ENCODE assay signal across 15 cellular contexts in genomic region chr1:205527931-205528330, GRCh38. TPM values are rescaled to one million over a fixed set of nuclear protein-coding genes. Genes with fewer than 3 reads are reported as not detected.
A peak's percentile ranks its signal among the peaks of the same experiment; 100 is the strongest.
DNase-seq lines count a peak whose midpoint lies in the region; ATAC-seq and TF ChIP-seq lines count a peak whose summit lies in the region.
"Had no signal": no experiment of that assay in that cellular context is flagged by ENCODE, and none has a peak within 500 bp of the region (broad histone marks: within the 10 kb centered on the region; RNA-seq: fewer than 3 reads in every experiment).

No MANE protein-coding gene starts in this region.

- H3K4me3 Mint-ChIP-seq in T-helper 17 cell = no peak overlapping the region
- H3K4me3 Mint-ChIP-seq: CD8-positive, alpha-beta T cell; GM23338 had no signal

- H3K27ac ChIP-seq in right cardiac atrium (ENCODE audit: low read length) (no peak overlapping the region), heart right ventricle (no peak overlapping the region), osteoblast (ENCODE audit: low read depth, low read length) (no peak overlapping the region)
- H3K27ac ChIP-seq: BLaER1 treated with 17β-estradiol and CSF1 and Interleukin-3, amounts not matched to agents 10 nM and 100 nM had no signal

- intact Hi-C loops in right cardiac atrium (cut with DNase I) = loop anchor here in 2 of 4 donors (5.0 kb wide), 1 partner anchor 129 kb away; no protein-coding TSS in a partner anchor
- intact Hi-C loops in heart right ventricle (cut with DNase I) = loop anchor here (2.0 to 5.0 kb wide), 11 partner anchors 39 to 131 kb away; partner anchors contain the start of gene ELK4 (in 2 of the 10)

- TF ChIP-seq CTCF in heart right ventricle (IDR thresholded peaks at IDR 0.05) (no peak), osteoblast (IDR thresholded peaks at IDR 0.05; ENCODE audit: extremely low read depth, low read depth, low read length) (no peak)

- peak overlapping the region; percentile 43 for H3K27ac Mint-ChIP-seq in T-helper 17 cell
- H3K27ac Mint-ChIP-seq: B cell; CD8-positive, alpha-beta T cell; GM23338; IgD-negative memory B cell had no signal

- H3K9me3 ChIP-seq in right cardiac atrium (ENCODE audit: control insufficient read depth, low read length) (no peaks in the 10 kb centered on the region), heart right ventricle (no peaks in the 10 kb centered on the region), T-helper 17 cell (ENCODE audit: control insufficient read depth, low read length, poor library complexity, severe bottlenecking) (no peaks in the 10 kb centered on the region), osteoblast (ENCODE audit: low read depth, low read length) (no peaks in the 10 kb centered on the region)
- H3K9me3 ChIP-seq: BLaER1 treated with 17β-estradiol and CSF1 and Interleukin-3, amounts not matched to agents 10 nM and 100 nM had no signal

- no peak overlapping the region for H2AFZ ChIP-seq in osteoblast (ENCODE audit: low read length)

- no peak overlapping the region for H3K4me2 ChIP-seq in osteoblast (ENCODE audit: insufficient read depth, low read length)

- WGBS in right cardiac atrium = 54% methylated on average over 4 of the region's 4 CpGs
- 63 to 65% methylated on average over 4 of the region's 4 CpGs for WGBS in heart right ventricle, 2 donors

- H3K36me3 Mint-ChIP-seq in T-helper 17 cell (ENCODE audit: low read depth) = no peaks in the 10 kb centered on the region
- H3K36me3 Mint-ChIP-seq: CD8-positive, alpha-beta T cell had no signal

- no peaks in the 10 kb centered on the region for H3K79me2 ChIP-seq in osteoblast (ENCODE audit: insufficient read depth, low read length)

- peaks cover 31% of the 10 kb centered on the region for H3K27me3 Mint-ChIP-seq in T-helper 17 cell

- H3K4me3 ChIP-seq in right cardiac atrium (ENCODE audit: low read length) = no peak overlapping the region
- H3K4me3 ChIP-seq in heart right ventricle = no peak overlapping the region
- no peak overlapping the region for H3K4me3 ChIP-seq in osteoblast (ENCODE audit: insufficient read depth, low read length)
- H3K4me3 ChIP-seq: BLaER1 treated with 17β-estradiol and CSF1 and Interleukin-3, amounts not matched to agents 10 nM and 100 nM; GM12878 had no signal

- H4K20me1 ChIP-seq in osteoblast (ENCODE audit: insufficient read depth, low read length) = no peaks in the 10 kb centered on the region

- H3K4me1 ChIP-seq in right cardiac atrium (ENCODE audit: control insufficient read depth, insufficient read depth, low read length) (no peaks in the 10 kb centered on the region), heart right ventricle (peaks cover 11 to 53% (median 35%) of the 10 kb centered on the region in 9 donors), osteoblast (ENCODE audit: insufficient read depth, low read length) (no peaks in the 10 kb centered on the region)

- H3K4me1 Mint-ChIP-seq in T-helper 17 cell = peaks cover 6% of the 10 kb centered on the region

- H3K36me3 ChIP-seq in heart right ventricle (peaks cover 0 to 71% (median 5%) of the 10 kb centered on the region in 9 donors), osteoblast (ENCODE audit: insufficient read depth, low read length) (no peaks in the 10 kb centered on the region)

- ATAC-seq in right cardiac atrium (no peak), heart right ventricle (no peak), T-helper 17 cell (no peak), GM21619 (IDR thresholded peaks at IDR 0.05; ENCODE audit: unreplicated experiment) (no peak)

- no peaks in the 10 kb centered on the region for H3K27me3 ChIP-seq in right cardiac atrium (ENCODE audit: control insufficient read depth, insufficient read depth)
- H3K27me3 ChIP-seq in heart right ventricle = no peaks in the 10 kb centered on the region
- H3K27me3 ChIP-seq in osteoblast (ENCODE audit: insufficient read depth, low read length) = peaks cover 4% of the 10 kb centered on the region

- peak in 2 of 3 donors; percentile 36 to 63 for DNase-seq in right cardiac atrium
- DNase-seq in heart right ventricle = no peak
- no peak for DNase-seq in T-helper 17 cell
- DNase-seq in osteoblast (ENCODE audit: insufficient read length, low spot score, missing footprints) = peak; percentile 75
- no peak for DNase-seq in DMS153 (lab: John Stamatoyannopoulos, UW)
- DNase-seq: Calu3; CD8-positive, alpha-beta T cell; DND-41; H9 had no signal

RNA-seq across cellular contexts. Expression of gene CDK18, which starts 23.5 kb away (rescaled TPM):
- 100 to 1,000 TPM in 3 of 4 donors, 10 to 100 TPM in 1; 80.2 to 148 (median 141) TPM for total RNA-seq in right cardiac atrium
- 150 TPM for polyA plus RNA-seq in right cardiac atrium
- 100 to 1,000 TPM; 122 to 199 (median 164) TPM for total RNA-seq in heart right ventricle
- 100 to 1,000 TPM in 1 of 2 donors, 10 to 100 TPM in 1; 41.4 to 156 TPM for polyA plus RNA-seq in heart right ventricle
- 1 to 10 TPM in 1 of 2 donors, under 1 TPM in 1; 0.94 to 1.7 TPM for total RNA-seq in T-helper 17 cell
- total RNA-seq in osteoblast = 0.29 and 0.72 TPM in 2 replicates

Comparison
In these comparisons a context has a peak if more than half of its experiments do, and no peak if none do; other contexts are left out.
1. DNase-seq: peak in right cardiac atrium (2 of 3) and osteoblast (single experiment); none in heart right ventricle (0 of 2), T-helper 17 cell (0 of 3) and DMS153 (single experiment).
2. RNA of gene CDK18, which starts 23.5 kb away (total RNA-seq): 122 to 199 TPM in heart right ventricle and 80.2 to 148 TPM in right cardiac atrium; 0.94 to 1.7 TPM in T-helper 17 cell and 0.29 to 0.72 TPM in osteoblast; every median in the first group is over 10 times any median in the second.